Comparison of ENCODE assay signal across 11 cellular contexts in genomic region chr3:51680663-51681230, GRCh38. TPM values are rescaled to one million over a fixed set of nuclear protein-coding genes. Genes with fewer than 3 reads are reported as not detected.
DNase-seq lines count a peak whose midpoint lies in the region; ATAC-seq and TF ChIP-seq lines count a peak whose summit lies in the region.
"Had no signal": no experiment of that assay in that cellular context is flagged by ENCODE, and none has a peak within 500 bp of the region (broad histone marks: within the 10 kb centered on the region; RNA-seq: fewer than 3 reads in every experiment).

No MANE protein-coding gene starts in this region.

- H3K9me3 ChIP-seq in T-helper 17 cell (ENCODE audit: control insufficient read depth, low read length, poor library complexity, severe bottlenecking) = no peaks in the 10 kb centered on the region
- no peaks in the 10 kb centered on the region for H3K9me3 ChIP-seq in fibroblast of lung (ENCODE audit: control insufficient read depth, insufficient read depth, low read depth, low read length)
- no peaks in the 10 kb centered on the region for H3K9me3 ChIP-seq in spleen

- H3K27me3 Mint-ChIP-seq in T-helper 2 cell treated with Interferon-gamma antibody and Interleukin-4, amounts not matched to agents 5 μg/mL and 100 μg/mL, for 36 hours (ENCODE audit: low read depth) = no peaks in the 10 kb centered on the region
- no peaks in the 10 kb centered on the region for H3K27me3 Mint-ChIP-seq in T-helper 17 cell

- H3K27me3 ChIP-seq in fibroblast of lung (ENCODE audit: control insufficient read depth, insufficient read depth, low read length) = no peaks in the 10 kb centered on the region
- H3K27me3 ChIP-seq in spleen (replicated peaks in 1 of 7) = no peaks in the 10 kb centered on the region

- H3K4me1 Mint-ChIP-seq in T-helper 2 cell treated with Interferon-gamma antibody and Interleukin-4, amounts not matched to agents 5 μg/mL and 100 μg/mL, for 36 hours (ENCODE audit: low read depth) = peaks cover 78% of the 10 kb centered on the region
- peaks cover 69% of the 10 kb centered on the region for H3K4me1 Mint-ChIP-seq in T-helper 17 cell

- intact Hi-C loops in spleen (cut with DNase I; ENCODE audit: low total_unique reads) = loop anchor here (5.0 kb wide), 1 partner anchor 178 kb away; the partner anchor contains the start of gene DCAF1

- peaks cover 6% of the 10 kb centered on the region for H3K36me3 ChIP-seq in fibroblast of lung (ENCODE audit: control insufficient read depth, insufficient read depth, low read length)
- H3K36me3 ChIP-seq in spleen = peaks cover 0 to 85% (median 12%) of the 10 kb centered on the region in 6 donors

- peak overlapping the region; percentile 88 for H3K27ac Mint-ChIP-seq in T-helper 2 cell treated with Interferon-gamma antibody and Interleukin-4, amounts not matched to agents 5 μg/mL and 100 μg/mL, for 36 hours
- H3K27ac Mint-ChIP-seq in T-helper 17 cell = peak overlapping the region; percentile 99

- no peak overlapping the region for H3K4me2 ChIP-seq in fibroblast of lung (ENCODE audit: extremely low read depth, insufficient read depth, low read length)

- WGBS in spleen, 5 donors = 83 to 96% (median 90%) methylated on average over 2 of the region's 2 CpGs

- no peaks in the 10 kb centered on the region for H3K79me2 ChIP-seq in fibroblast of lung (ENCODE audit: control insufficient read depth, insufficient read depth, low read length)

- no peaks in the 10 kb centered on the region for H3K9me3 Mint-ChIP-seq in T-helper 2 cell treated with Interferon-gamma antibody and Interleukin-4, amounts not matched to agents 5 μg/mL and 100 μg/mL, for 36 hours

- DNase-seq in T-helper 2 cell treated with Interferon-gamma antibody and Interleukin-4, amounts not matched to agents 5 μg/mL and 100 μg/mL, for 36 hours (ENCODE audit: low spot score) = no peak
- DNase-seq in T-helper 2 cell (no peak), T-helper 17 cell (no peak), fibroblast of lung (ENCODE audit: low read depth in 2 of 2) (no peak), spleen (peak; percentile 54), NCI-H146 (lab: John Stamatoyannopoulos, UW) (no peak)
- DNase-seq: SW 1271 had no signal

- no peak overlapping the region for H2AFZ ChIP-seq in fibroblast of lung (ENCODE audit: low read length)

- TF ChIP-seq CTCF in fibroblast of lung (conservative IDR thresholded peaks at IDR 0.05 in 1 of 2, IDR thresholded peaks at IDR 0.05 in 1 of 2; ENCODE audit: low read depth in 1 of 2, low read length in 2 of 2) (no peak), spleen (IDR thresholded peaks at IDR 0.05 in 8 of 11, conservative IDR thresholded peaks at IDR 0.05 in 3 of 11) (no peak)

- peaks cover 49% of the 10 kb centered on the region for H3K36me3 Mint-ChIP-seq in T-helper 2 cell treated with Interferon-gamma antibody and Interleukin-4, amounts not matched to agents 5 μg/mL and 100 μg/mL, for 36 hours (ENCODE audit: low read depth)
- H3K36me3 Mint-ChIP-seq in T-helper 17 cell (ENCODE audit: low read depth) = peaks cover 10% of the 10 kb centered on the region

- H3K27ac ChIP-seq in fibroblast of lung (ENCODE audit: insufficient read depth, low read length) (no peak overlapping the region), spleen (peak overlapping the region; percentile 41 to 84 (median 74))

- no peak for TF ChIP-seq POLR2A in spleen (IDR thresholded peaks at IDR 0.05)

- no peak overlapping the region for H3K4me3 ChIP-seq in fibroblast of lung (replicated peaks in 1 of 4; ENCODE audit: control extremely low read depth in 1 of 4, insufficient read depth in 1 of 4, low read depth in 3 of 4, low read length in 4 of 4)
- H3K4me3 ChIP-seq in spleen = no peak overlapping the region

- peak overlapping the region; percentile 2 for H3K9ac ChIP-seq in fibroblast of lung (ENCODE audit: insufficient read depth, low read length)

- peak overlapping the region; percentile 89 for H3K4me3 Mint-ChIP-seq in T-helper 2 cell treated with Interferon-gamma antibody and Interleukin-4, amounts not matched to agents 5 μg/mL and 100 μg/mL, for 36 hours
- H3K4me3 Mint-ChIP-seq in T-helper 17 cell = peak overlapping the region; percentile 92

- ATAC-seq in T-helper 17 cell (no peak), HG02970 (IDR thresholded peaks at IDR 0.05; ENCODE audit: low FRiP score, unreplicated experiment) (no peak), HG02763 (IDR thresholded peaks at IDR 0.05; ENCODE audit: unreplicated experiment) (no peak)

- H3K4me1 ChIP-seq in fibroblast of lung (ENCODE audit: control insufficient read depth, extremely low read depth, insufficient read depth, low read length) = no peaks in the 10 kb centered on the region
- peaks cover 50 to 100% (median 86%) of the 10 kb centered on the region in 6 donors for H3K4me1 ChIP-seq in spleen

- H4K20me1 ChIP-seq in fibroblast of lung (ENCODE audit: control insufficient read depth, extremely low read depth, insufficient read depth, low read length) = no peaks in the 10 kb centered on the region

RNA-seq across cellular contexts. Expression of gene TEX264, which starts 9.7 kb away (rescaled TPM):
- total RNA-seq in T-helper 17 cell (10 to 100 TPM; 35.5 to 36.5 TPM), fibroblast of lung (51.0 and 54.4 TPM in 2 replicates), spleen (10 to 100 TPM; 29.8 to 66.3 (median 46.0) TPM)
- polyA plus RNA-seq in fibroblast of lung (34.3 and 44.1 TPM in 2 replicates), spleen (10 to 100 TPM; 49.9 to 73.1 (median 57.9) TPM)
- 34.4 and 44.2 TPM in 2 replicates for polyA plus RNA-seq in fibroblast of lung (2012)
- polyA minus RNA-seq in fibroblast of lung (ENCODE audit: low replicate concordance) = 87.4 and 115 TPM in 2 replicates

RNA-seq across cellular contexts. Expression of gene GRM2, which starts 26.1 kb away (rescaled TPM):
- total RNA-seq in T-helper 17 cell (1 to 10 TPM; 2.2 to 2.9 TPM), fibroblast of lung (under 0.01 TPM in 2 replicates), spleen (1 to 10 TPM; 1.1 to 2.7 (median 1.8) TPM)
- polyA plus RNA-seq in fibroblast of lung (0.02 and 0.06 TPM in 2 replicates), spleen (1 to 10 TPM in 1 of 3 donors, under 1 TPM in 2; 0.17 to 1.1 (median 0.61) TPM)
- polyA plus RNA-seq in fibroblast of lung (2012) = 0.06 TPM in 1 of 2 replicates, not detected in the other
- polyA minus RNA-seq in fibroblast of lung (ENCODE audit: low replicate concordance) = not detected in 2 replicates
- total RNA-seq: A172, M059J had no signal
